ENCODE assay signal across 14 cellular contexts in the genomic region with DNA sequence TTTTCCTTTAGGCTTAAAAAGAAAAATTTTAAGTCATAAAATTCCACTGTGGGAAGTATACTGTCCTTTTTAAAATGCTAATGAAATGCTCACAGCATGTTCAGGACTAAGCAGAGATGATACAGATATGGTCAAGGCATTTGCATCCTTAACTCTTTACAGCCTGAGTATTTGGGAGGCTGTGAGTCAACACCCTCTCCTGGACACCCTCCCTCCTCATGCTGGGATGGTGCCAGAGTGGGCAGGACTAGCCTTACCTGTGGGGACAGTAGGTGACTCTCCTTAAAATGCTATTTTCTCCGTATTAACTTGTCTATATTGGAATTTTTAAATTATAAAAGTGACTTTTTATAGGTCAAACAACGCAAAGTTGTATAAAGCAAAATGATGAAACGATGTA.
DNase-seq lines count a peak whose midpoint lies in the region; ATAC-seq and TF ChIP-seq lines count a peak whose summit lies in the region.
"Had no signal": no experiment of that assay in that cellular context is flagged by ENCODE, and none has a peak within 500 bp of the region (broad histone marks: within the 10 kb centered on the region; RNA-seq: fewer than 3 reads in every experiment).

No MANE protein-coding gene starts in this region.

- no peak overlapping the region for H3K9ac ChIP-seq in mesenchymal stem cell (ENCODE audit: low read length)

- H3K4me3 ChIP-seq in epithelial cell of esophagus (ENCODE audit: low read length) (no peak overlapping the region), mesenchymal stem cell (ENCODE audit: insufficient read depth in 1 of 2, low read depth in 1 of 2, low read length in 2 of 2) (no peak overlapping the region), psoas muscle (no peak overlapping the region)

- no peak overlapping the region for H3K4me2 ChIP-seq in mesenchymal stem cell (ENCODE audit: low read length, poor library complexity, severe bottlenecking)

- no peaks in the 10 kb centered on the region for H3K4me1 ChIP-seq in mesenchymal stem cell (ENCODE audit: control insufficient read depth, insufficient read depth, low read depth, low read length)
- H3K4me1 ChIP-seq in psoas muscle: no peaks in the 10 kb centered on the region

- TF ChIP-seq CTCF in C4-2B (conservative IDR thresholded peaks at IDR 0.05) (no peak), epithelial cell of esophagus (IDR thresholded peaks at IDR 0.05; ENCODE audit: insufficient read depth, low read depth, low read length, missing control alignments) (no peak), psoas muscle (IDR thresholded peaks at IDR 0.05) (no peak)

- peak overlapping the region; percentile 69 for H4K8ac ChIP-seq in mesenchymal stem cell (ENCODE audit: low read length)

- H3K4ac ChIP-seq in mesenchymal stem cell (ENCODE audit: low read depth in 1 of 2, low read length in 2 of 2): no peak overlapping the region

- ATAC-seq in psoas muscle: no peak

- peak overlapping the region in 1 of 2 experiments; percentile 90 for H2BK12ac ChIP-seq in mesenchymal stem cell (ENCODE audit: low read length in 2 of 2)

- H3K79me1 ChIP-seq in mesenchymal stem cell (replicated peaks; ENCODE audit: low read length, poor library complexity, severe bottlenecking): no peaks in the 10 kb centered on the region

- peak overlapping the region; percentile 37 to 61 for H3K18ac ChIP-seq in mesenchymal stem cell (ENCODE audit: low read depth in 1 of 2, low read length in 2 of 2)

- intact Hi-C loops in psoas muscle (cut with DNase I): no loop called here

- in situ Hi-C loops in G401 (cut with HindIII; ENCODE audit: low sequenced_read_pairs): no loop called here

- DNase-seq in NCI-H69 (lab: John Stamatoyannopoulos, UW) (peak; percentile 46), epithelial cell of esophagus (ENCODE audit: low read depth) (peak; percentile 15), mesenchymal stem cell (no peak), psoas muscle (no peak), G401 (ENCODE audit: low spot score) (no peak), RPMI8226 (no peak), DMS79 treated with DMSO at 0.1 percent for 48 hours (lab: John Stamatoyannopoulos, UW) (no peak)
- DNase-seq: C1 segment of cervical spinal cord; CD4-positive, alpha-beta memory T cell; DMS79; EL; GDM1; H7 had no signal

- H2BK120ac ChIP-seq in mesenchymal stem cell (ENCODE audit: low read depth, low read length): no peak overlapping the region

- no peak overlapping the region for H2AFZ ChIP-seq in mesenchymal stem cell (ENCODE audit: low read depth, low read length)

- no peaks in the 10 kb centered on the region for H3K36me3 ChIP-seq in mesenchymal stem cell (ENCODE audit: control insufficient read depth in 1 of 2, insufficient read depth in 2 of 2, low read depth in 1 of 2, low read length in 2 of 2)
- H3K36me3 ChIP-seq in psoas muscle (ENCODE audit: insufficient read depth in 1 of 2, low read depth in 1 of 2): no peaks in the 10 kb centered on the region

- no peak overlapping the region for H3K23ac ChIP-seq in mesenchymal stem cell (ENCODE audit: low read length in 2 of 2)

- no peaks in the 10 kb centered on the region for H3K9me3 ChIP-seq in mesenchymal stem cell (ENCODE audit: control insufficient read depth, low read length)
- no peaks in the 10 kb centered on the region for H3K9me3 ChIP-seq in psoas muscle

- no peak overlapping the region for H3K14ac ChIP-seq in mesenchymal stem cell (ENCODE audit: low read length in 2 of 2)

- no peak overlapping the region for H2BK5ac ChIP-seq in mesenchymal stem cell (ENCODE audit: low read depth, low read length, poor library complexity, severe bottlenecking)

- 100% methylated on average over 1 of the region's 3 CpGs for WGBS in mesenchymal stem cell
- WGBS in psoas muscle, 3 donors: 80 to 89% (median 84%) methylated on average over 3 of the region's 3 CpGs

- H3K27ac ChIP-seq in C4-2B: peak overlapping the region; percentile 49; the same call in 1 of the 2 replicates
- no peak overlapping the region for H3K27ac ChIP-seq in mesenchymal stem cell (ENCODE audit: low read length, poor library complexity, severe bottlenecking)
- no peak overlapping the region for H3K27ac ChIP-seq in psoas muscle

- no peak overlapping the region for H2BK15ac ChIP-seq in mesenchymal stem cell (ENCODE audit: low read depth, poor library complexity, severe bottlenecking)

- H2AK5ac ChIP-seq in mesenchymal stem cell (ENCODE audit: low read length, severe bottlenecking): no peak overlapping the region

- H3K27me3 ChIP-seq in mesenchymal stem cell (ENCODE audit: control insufficient read depth in 1 of 2, insufficient read depth in 1 of 2, low read length in 2 of 2): no peaks in the 10 kb centered on the region
- no peaks in the 10 kb centered on the region for H3K27me3 ChIP-seq in psoas muscle (ENCODE audit: insufficient read depth in 3 of 3, low read length in 2 of 3)

- no peak overlapping the region for H4K91ac ChIP-seq in mesenchymal stem cell (ENCODE audit: low read length)

Comparison
In these comparisons a context has a peak if more than half of its experiments do, and no peak if none do; other contexts are left out.
1. DNase-seq: peak in NCI-H69 (single experiment) and epithelial cell of esophagus (single experiment); none in mesenchymal stem cell (single experiment), psoas muscle (0 of 2), G401 (single experiment), RPMI8226 (single experiment) and DMS79 treated with DMSO at 0.1 percent for 48 hours (single experiment).